8 cellular contexts compared by ENCODE assay signal in genomic region chr1:111406325-111406768, GRCh38. TPM values are rescaled to one million over a fixed set of nuclear protein-coding genes. Genes with fewer than 3 reads are reported as not detected.
DNase-seq lines count a peak whose midpoint lies in the region; ATAC-seq and TF ChIP-seq lines count a peak whose summit lies in the region.

No MANE protein-coding gene starts in this region.

- no peaks in the 10 kb centered on the region for H3K9me3 Mint-ChIP-seq in CD4-positive, alpha-beta T cell
- no peaks in the 10 kb centered on the region for H3K9me3 Mint-ChIP-seq in activated B cell treated with CpG ODN at 0.5 μM for 24 hours

- peaks cover 50% of the 10 kb centered on the region for H3K4me1 Mint-ChIP-seq in CD4-positive, alpha-beta T cell (ENCODE audit: low read depth)
- peaks cover 35% of the 10 kb centered on the region for H3K4me1 Mint-ChIP-seq in activated B cell treated with CpG ODN at 0.5 μM for 24 hours

- no peak overlapping the region for H3K27ac ChIP-seq in CD4-positive, alpha-beta T cell (ENCODE audit: low read depth, low read length)
- H3K27ac ChIP-seq in epithelial cell of prostate (no peak overlapping the region), WERI-Rb-1 (no peak overlapping the region)

- no peak for TF ChIP-seq CTCF in CD4-positive, alpha-beta T cell (IDR thresholded peaks at IDR 0.05)
- TF ChIP-seq CTCF in activated B cell treated with CpG ODN at 0.5 μM for 24 hours (IDR thresholded peaks at IDR 0.05) (no peak), WERI-Rb-1 (IDR thresholded peaks at IDR 0.05; ENCODE audit: low read depth, low read length) (no peak)

- no peaks in the 10 kb centered on the region for H3K27me3 ChIP-seq in CD4-positive, alpha-beta T cell (ENCODE audit: control insufficient read depth, insufficient read depth, low read length)
- H3K27me3 ChIP-seq in WERI-Rb-1 (ENCODE audit: insufficient read depth, low read depth, severe bottlenecking): no peaks in the 10 kb centered on the region

- H3K4me3 ChIP-seq in WERI-Rb-1 (ENCODE audit: low read depth, low read length): no peak overlapping the region

- no peaks in the 10 kb centered on the region for H3K36me3 ChIP-seq in WERI-Rb-1

- CTCF ChIA-PET in CD4-positive, alpha-beta T cell (lab: Charles Lee): no interaction called here
- CTCF ChIA-PET in activated B cell treated with CpG ODN at 0.5 μM for 24 hours (lab: Charles Lee): interaction anchor here (0.9 to 1.8 kb wide), 3 partner anchors 183 to 376 kb away, joined by 3 to 7 read pairs (median 7); no protein-coding TSS in a partner anchor

- H3K4me3 Mint-ChIP-seq in CD4-positive, alpha-beta T cell: peak overlapping the region; percentile 7
- H3K4me3 Mint-ChIP-seq in activated B cell treated with CpG ODN at 0.5 μM for 24 hours: peak overlapping the region; percentile 33

- no peaks in the 10 kb centered on the region for H3K36me3 Mint-ChIP-seq in CD4-positive, alpha-beta T cell (ENCODE audit: low read depth)
- no peaks in the 10 kb centered on the region for H3K36me3 Mint-ChIP-seq in activated B cell treated with CpG ODN at 0.5 μM for 24 hours (ENCODE audit: low read depth)

- peak; percentile 22 to 60 (median 42) for DNase-seq in CD4-positive, alpha-beta T cell
- peak; percentile 29 for DNase-seq in activated B cell treated with CpG ODN at 0.5 μM for 24 hours
- peak; percentile 34 for DNase-seq in epithelial cell of prostate (ENCODE audit: low read depth, low spot score)
- peak; percentile 2 for DNase-seq in stimulated activated CD8-positive, alpha-beta memory T cell treated with anti-CD3 and anti-CD28 coated beads, Interleukin-4, amount 100 ng/mL, for 24 hours (ENCODE audit: low read depth)
- DNase-seq in WERI-Rb-1: no peak
- no peak for DNase-seq in amygdala (lab: John Stamatoyannopoulos, UW)

- peak; percentile 99 for ATAC-seq in CD4-positive, alpha-beta T cell (ENCODE audit: poor library complexity)
- ATAC-seq in GM19324 (IDR thresholded peaks at IDR 0.05; ENCODE audit: low FRiP score, unreplicated experiment): peak; percentile 93
- ATAC-seq in HG03432 (IDR thresholded peaks at IDR 0.05; ENCODE audit: unreplicated experiment): peak; percentile 93
- ATAC-seq in activated B cell treated with CpG ODN at 0.5 μM for 24 hours (ENCODE audit: low read depth): peak; percentile 98

- POLR2A ChIA-PET in CD4-positive, alpha-beta T cell (lab: Charles Lee): interaction anchor here (0.7 to 1.5 kb wide), 8 partner anchors 27 to 224 kb away, joined by 3 to 9 read pairs (median 5); no protein-coding TSS in a partner anchor
- POLR2A ChIA-PET in activated B cell treated with CpG ODN at 0.5 μM for 24 hours (lab: Charles Lee): interaction anchor here (0.6 to 1.3 kb wide), 4 partner anchors 19 to 208 kb away, joined by 3 to 4 read pairs (median 3); no protein-coding TSS in a partner anchor

- no peaks in the 10 kb centered on the region for H3K27me3 Mint-ChIP-seq in CD4-positive, alpha-beta T cell
- H3K27me3 Mint-ChIP-seq in activated B cell treated with CpG ODN at 0.5 μM for 24 hours: no peaks in the 10 kb centered on the region

- intact Hi-C loops in CD4-positive, alpha-beta T cell (cut with DNase I, micrococcal nuclease): loop anchor here in 1 of 2 experiments (5.0 kb wide), 1 partner anchor 41 kb away; the partner anchor contains the start of genes ATP5PB and WDR77
- intact Hi-C loops in activated B cell treated with CpG ODN at 0.5 μM for 24 hours (cut with micrococcal nuclease): loop anchor here (1.0 to 5.0 kb wide), 2 partner anchors 42 to 279 kb away; no protein-coding TSS in a partner anchor

- H3K9me3 ChIP-seq in CD4-positive, alpha-beta T cell (ENCODE audit: control insufficient read depth, low read length): no peaks in the 10 kb centered on the region
- no peaks in the 10 kb centered on the region for H3K9me3 ChIP-seq in WERI-Rb-1 (ENCODE audit: severe bottlenecking)

- H3K27ac Mint-ChIP-seq in CD4-positive, alpha-beta T cell: peak overlapping the region; percentile 65
- H3K27ac Mint-ChIP-seq in activated B cell treated with CpG ODN at 0.5 μM for 24 hours: peak overlapping the region; percentile 72

RNA-seq across cellular contexts. Expression of gene OVGP1, which starts 21.2 kb away (rescaled TPM):
- 10 to 100 TPM; 10.2 to 11.7 TPM for total RNA-seq in CD4-positive, alpha-beta T cell
- total RNA-seq in activated B cell treated with CpG ODN at 0.5 μM for 24 hours: 1.3 and 3.5 TPM in 2 replicates

RNA-seq across cellular contexts. Expression of gene WDR77, which starts 42.7 kb away (rescaled TPM):
- total RNA-seq in CD4-positive, alpha-beta T cell: 10 to 100 TPM; 12.4 to 15.1 TPM
- 55.8 and 63.3 TPM in 2 replicates for total RNA-seq in activated B cell treated with CpG ODN at 0.5 μM for 24 hours

RNA-seq across cellular contexts. Expression of gene ATP5PB, which starts 42.9 kb away (rescaled TPM):
- 10 to 100 TPM; 47.3 to 51.5 TPM for total RNA-seq in CD4-positive, alpha-beta T cell
- 220 and 229 TPM in 2 replicates for total RNA-seq in activated B cell treated with CpG ODN at 0.5 μM for 24 hours

Comparison
In these comparisons a context has a peak if more than half of its experiments do, and no peak if none do; other contexts are left out.
1. DNase-seq: peak in CD4-positive, alpha-beta T cell (10 of 10), activated B cell treated with CpG ODN at 0.5 μM for 24 hours (single experiment), epithelial cell of prostate (single experiment) and stimulated activated CD8-positive, alpha-beta memory T cell treated with anti-CD3 and anti-CD28 coated beads, Interleukin-4, amount 100 ng/mL, for 24 hours (single experiment); none in WERI-Rb-1 (single experiment) and amygdala (0 of 56).
2. Peak in every context shown above with its lines, with median percentiles within 50 percentile points of each other: ATAC-seq.